Comparison of ENCODE assay signal across 8 cellular contexts in genomic region chr10:99845837-99846382, GRCh38.
DNase-seq lines count a peak whose midpoint lies in the region; ATAC-seq lines count a peak whose summit lies in the region.

No MANE protein-coding gene starts in this region.

- peak; percentile 71 for ATAC-seq in HG03378 (IDR thresholded peaks at IDR 0.05; ENCODE audit: unreplicated experiment)

- peak; percentile 3 to 58 for DNase-seq in NCI-H187 (lab: John Stamatoyannopoulos, UW)
- no peak for DNase-seq in NCI-H187 treated with DMSO at 0.1 percent for 48 hours (lab: John Stamatoyannopoulos, UW)
- peak; percentile 46 for DNase-seq in NCI-H748 treated with DMSO at 0.1 percent for 48 hours (lab: John Stamatoyannopoulos, UW)
- peak; percentile 51 to 56 for DNase-seq in activated CD4-positive, alpha-beta T cell treated with anti-CD3 and anti-CD28 coated beads, Interleukin-2, amount 50 U/mL, for 4 hours
- DNase-seq in ecto neural progenitor cell (ENCODE audit: low spot score) = peak; percentile 74
- peak; percentile 95 to 96 for DNase-seq in lung microvascular endothelial cell (ENCODE audit: low read depth in 2 of 2)
- DNase-seq in stimulated activated CD8-positive, alpha-beta memory T cell treated with anti-CD3 and anti-CD28 coated beads, Interleukin-12 subunit alpha, Interleukin-12 subunit beta, amount 100 ng/mL, for 1 hour (ENCODE audit: low read depth) = peak; percentile 62
